In genomic region chr13:58476176-58476575, GRCh38 we compare ENCODE assay signal across 1 cellular context.
TF ChIP-seq lines count a peak whose summit lies in the region.

No MANE protein-coding gene starts in this region.

TF ChIP-seq in WTC11, 78 proteins besides CTCF, POLR2A, EP300 and RAD21 (continued from another document):
- TF ChIP-seq, protein P1, sequence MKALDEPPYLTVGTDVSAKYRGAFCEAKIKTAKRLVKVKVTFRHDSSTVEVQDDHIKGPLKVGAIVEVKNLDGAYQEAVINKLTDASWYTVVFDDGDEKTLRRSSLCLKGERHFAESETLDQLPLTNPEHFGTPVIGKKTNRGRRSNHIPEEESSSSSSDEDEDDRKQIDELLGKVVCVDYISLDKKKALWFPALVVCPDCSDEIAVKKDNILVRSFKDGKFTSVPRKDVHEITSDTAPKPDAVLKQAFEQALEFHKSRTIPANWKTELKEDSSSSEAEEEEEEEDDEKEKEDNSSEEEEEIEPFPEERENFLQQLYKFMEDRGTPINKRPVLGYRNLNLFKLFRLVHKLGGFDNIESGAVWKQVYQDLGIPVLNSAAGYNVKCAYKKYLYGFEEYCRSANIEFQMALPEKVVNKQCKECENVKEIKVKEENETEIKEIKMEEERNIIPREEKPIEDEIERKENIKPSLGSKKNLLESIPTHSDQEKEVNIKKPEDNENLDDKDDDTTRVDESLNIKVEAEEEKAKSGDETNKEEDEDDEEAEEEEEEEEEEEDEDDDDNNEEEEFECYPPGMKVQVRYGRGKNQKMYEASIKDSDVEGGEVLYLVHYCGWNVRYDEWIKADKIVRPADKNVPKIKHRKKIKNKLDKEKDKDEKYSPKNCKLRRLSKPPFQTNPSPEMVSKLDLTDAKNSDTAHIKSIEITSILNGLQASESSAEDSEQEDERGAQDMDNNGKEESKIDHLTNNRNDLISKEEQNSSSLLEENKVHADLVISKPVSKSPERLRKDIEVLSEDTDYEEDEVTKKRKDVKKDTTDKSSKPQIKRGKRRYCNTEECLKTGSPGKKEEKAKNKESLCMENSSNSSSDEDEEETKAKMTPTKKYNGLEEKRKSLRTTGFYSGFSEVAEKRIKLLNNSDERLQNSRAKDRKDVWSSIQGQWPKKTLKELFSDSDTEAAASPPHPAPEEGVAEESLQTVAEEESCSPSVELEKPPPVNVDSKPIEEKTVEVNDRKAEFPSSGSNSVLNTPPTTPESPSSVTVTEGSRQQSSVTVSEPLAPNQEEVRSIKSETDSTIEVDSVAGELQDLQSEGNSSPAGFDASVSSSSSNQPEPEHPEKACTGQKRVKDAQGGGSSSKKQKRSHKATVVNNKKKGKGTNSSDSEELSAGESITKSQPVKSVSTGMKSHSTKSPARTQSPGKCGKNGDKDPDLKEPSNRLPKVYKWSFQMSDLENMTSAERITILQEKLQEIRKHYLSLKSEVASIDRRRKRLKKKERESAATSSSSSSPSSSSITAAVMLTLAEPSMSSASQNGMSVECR (CRISPR knock-in tag; IDR thresholded peaks at IDR 0.05; ENCODE audit: borderline replicate concordance) = no peak
- TF ChIP-seq OVOL2 (CRISPR knock-in tag; IDR thresholded peaks at IDR 0.05; ENCODE audit: borderline replicate concordance) = no peak
- TF ChIP-seq ZNF138 (CRISPR knock-in tag; conservative IDR thresholded peaks at IDR 0.05) = no peak
- no peak for TF ChIP-seq ESRRA (CRISPR knock-in tag; IDR thresholded peaks at IDR 0.05; ENCODE audit: borderline replicate concordance)
- TF ChIP-seq ZNF317 (CRISPR knock-in tag; IDR thresholded peaks at IDR 0.05; ENCODE audit: borderline replicate concordance, low read depth) = no peak
- TF ChIP-seq SMAD4 (CRISPR knock-in tag; IDR thresholded peaks at IDR 0.05) = no peak
- TF ChIP-seq RORB (CRISPR knock-in tag; IDR thresholded peaks at IDR 0.05) = no peak
- TF ChIP-seq, protein P2, sequence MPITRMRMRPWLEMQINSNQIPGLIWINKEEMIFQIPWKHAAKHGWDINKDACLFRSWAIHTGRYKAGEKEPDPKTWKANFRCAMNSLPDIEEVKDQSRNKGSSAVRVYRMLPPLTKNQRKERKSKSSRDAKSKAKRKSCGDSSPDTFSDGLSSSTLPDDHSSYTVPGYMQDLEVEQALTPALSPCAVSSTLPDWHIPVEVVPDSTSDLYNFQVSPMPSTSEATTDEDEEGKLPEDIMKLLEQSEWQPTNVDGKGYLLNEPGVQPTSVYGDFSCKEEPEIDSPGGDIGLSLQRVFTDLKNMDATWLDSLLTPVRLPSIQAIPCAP (CRISPR knock-in tag; IDR thresholded peaks at IDR 0.05) = no peak
- TF ChIP-seq SP1 (CRISPR knock-in tag; conservative IDR thresholded peaks at IDR 0.05) = no peak
